8 cellular contexts compared by ENCODE assay signal in genomic region chr4:86892639-86892965, GRCh38. TPM values are rescaled to one million over a fixed set of nuclear protein-coding genes. Genes with fewer than 3 reads are reported as not detected.
DNase-seq lines count a peak whose midpoint lies in the region; ATAC-seq and TF ChIP-seq lines count a peak whose summit lies in the region.

No MANE protein-coding gene starts in this region.

- no peaks in the 10 kb centered on the region for H3K9me3 ChIP-seq in thyroid gland

- peaks cover 5% of the 10 kb centered on the region for H3K36me3 Mint-ChIP-seq in HFFc6 (ENCODE audit: low read depth)
- peaks cover 2% of the 10 kb centered on the region for H3K36me3 Mint-ChIP-seq in activated naive CD8-positive, alpha-beta T cell

- peak overlapping the region; percentile 90 for H3K4me3 Mint-ChIP-seq in HFFc6
- peak overlapping the region; percentile 62 for H3K4me3 Mint-ChIP-seq in activated naive CD8-positive, alpha-beta T cell

- H3K4me3 ChIP-seq in AG09309 (ENCODE audit: control insufficient read depth, low read depth, low read length) (peak overlapping the region; percentile 88), kidney epithelial cell (ENCODE audit: low read depth, low read length) (peak overlapping the region; percentile 51), thyroid gland (replicated peaks in 1 of 3) (peak overlapping the region; percentile 18 to 94 (median 79))

- H3K27ac ChIP-seq in thyroid gland = peak overlapping the region; percentile 80 to 91 (median 87)

- TF ChIP-seq CTCF in AG09309 (IDR thresholded peaks at IDR 0.05; ENCODE audit: control insufficient read depth, insufficient read depth, low read depth, low read length, missing control alignments) (no peak), HFFc6 (IDR thresholded peaks at IDR 0.05) (no peak), kidney epithelial cell (IDR thresholded peaks at IDR 0.05; ENCODE audit: insufficient read depth, low read length, poor library complexity, severe bottlenecking) (no peak), thyroid gland (IDR thresholded peaks at IDR 0.05) (no peak)

- DNase-seq in AG09309 (ENCODE audit: low read depth) = no peak
- DNase-seq in HFFc6 = peak; percentile 15
- DNase-seq in kidney epithelial cell (ENCODE audit: low read depth) = no peak
- DNase-seq in thyroid gland = no peak
- DNase-seq in HuH-7 (ENCODE audit: low spot score) = no peak
- DNase-seq in DMS 273 treated with DMSO at 0.1 percent for 48 hours (lab: John Stamatoyannopoulos, UW) = no peak

- peak overlapping the region; percentile 90 for H3K27ac Mint-ChIP-seq in HFFc6
- H3K27ac Mint-ChIP-seq in activated naive CD8-positive, alpha-beta T cell = no peak overlapping the region

- H3K4me1 Mint-ChIP-seq in HFFc6 (ENCODE audit: low read depth) = peaks cover 35% of the 10 kb centered on the region
- H3K4me1 Mint-ChIP-seq in activated naive CD8-positive, alpha-beta T cell (ENCODE audit: low read depth) = peaks cover 6% of the 10 kb centered on the region

- no peaks in the 10 kb centered on the region for H3K9me3 Mint-ChIP-seq in HFFc6
- H3K9me3 Mint-ChIP-seq in activated naive CD8-positive, alpha-beta T cell (ENCODE audit: low read depth) = no peaks in the 10 kb centered on the region

- H3K36me3 ChIP-seq in kidney epithelial cell (ENCODE audit: control insufficient read depth, insufficient read depth, low read length) = no peaks in the 10 kb centered on the region
- no peaks in the 10 kb centered on the region for H3K36me3 ChIP-seq in thyroid gland

- WGBS in thyroid gland, 2 donors = 6 to 7% methylated on average over 11 to 12 of the region's 13 CpGs

- ATAC-seq in GM21423 (IDR thresholded peaks at IDR 0.05; ENCODE audit: unreplicated experiment) = no peak

- intact Hi-C loops in thyroid gland (cut with DNase I) = no loop called here

- TF ChIP-seq POLR2A in thyroid gland (IDR thresholded peaks at IDR 0.05) = no peak

- H3K4me1 ChIP-seq in thyroid gland = no peaks in the 10 kb centered on the region

- H3K27me3 Mint-ChIP-seq in HFFc6 (ENCODE audit: insufficient read depth) = no peaks in the 10 kb centered on the region; the same call in 1 of the 2 replicates
- H3K27me3 Mint-ChIP-seq in activated naive CD8-positive, alpha-beta T cell = peaks cover 17% of the 10 kb centered on the region

- H3K27me3 ChIP-seq in kidney epithelial cell (ENCODE audit: control insufficient read depth, insufficient read depth, low read length) (no peaks in the 10 kb centered on the region), thyroid gland (no peaks in the 10 kb centered on the region)

RNA-seq across cellular contexts. Expression of gene C4orf36, which starts 0.4 kb away (rescaled TPM):
- 1 to 10 TPM in 5 of 6 experiments, under 1 TPM in 1; 0.66 to 2.5 (median 1.5) TPM for total RNA-seq in HFFc6 (2021; fragmentation: NEBNext Ultra II Directional; extraction: Animal tissue kit (Norgen Biotek cat#: 25700))
- total RNA-seq in kidney epithelial cell = 0.71 TPM in 1 of 2 replicates, not detected in the other
- total RNA-seq in thyroid gland = 1 to 10 TPM in 3 of 4 donors, not detected in 1; 2.3 to 5.3 (median 3.5) TPM

RNA-seq across cellular contexts. Expression of gene AFF1, which starts 42.2 kb away (rescaled TPM):
- 10 to 100 TPM; 28.3 to 43.6 (median 32.8) TPM for total RNA-seq in HFFc6 (2021; fragmentation: NEBNext Ultra II Directional; extraction: Animal tissue kit (Norgen Biotek cat#: 25700))
- 16.9 and 18.1 TPM in 2 replicates for total RNA-seq in kidney epithelial cell
- total RNA-seq in thyroid gland = 100 to 1,000 TPM; 155 to 238 (median 192) TPM

RNA-seq across cellular contexts. Expression of gene SLC10A6, which starts 43.4 kb away (rescaled TPM):
- under 1 TPM; 0.28 to 0.73 (median 0.57) TPM for total RNA-seq in HFFc6 (2021; fragmentation: NEBNext Ultra II Directional; extraction: Animal tissue kit (Norgen Biotek cat#: 25700))
- total RNA-seq in kidney epithelial cell = not detected in 2 replicates
- total RNA-seq in thyroid gland = 1 to 10 TPM; 1.5 to 7.1 (median 4.7) TPM
